In the genomic region with DNA sequence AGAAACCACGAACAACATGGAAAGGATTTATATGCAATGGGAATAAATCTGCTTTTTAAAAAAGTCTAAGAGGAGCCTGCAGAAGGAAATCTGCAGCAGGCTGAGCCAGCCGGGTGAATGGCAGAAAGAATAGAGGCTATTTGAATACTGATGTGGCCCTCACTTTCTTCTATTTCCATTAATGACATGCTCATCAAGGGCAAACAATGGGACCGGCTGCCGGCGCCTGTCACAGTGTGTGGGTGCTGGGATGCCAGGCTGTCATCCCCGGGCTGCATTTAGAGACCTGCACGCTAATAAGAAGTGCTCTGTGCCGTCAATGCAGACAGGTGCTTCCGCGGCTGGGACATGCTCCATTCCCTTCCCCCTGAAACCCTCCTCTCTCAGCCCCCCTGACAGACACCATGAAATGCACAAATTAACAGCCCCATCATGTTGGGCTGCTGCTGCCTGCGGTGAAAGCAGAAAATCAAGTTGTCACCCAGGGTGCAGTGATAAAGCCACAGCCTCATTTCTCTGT, we compare ENCODE assay signal across 13 cellular contexts.
DNase-seq lines count a peak whose midpoint lies in the region; ATAC-seq and TF ChIP-seq lines count a peak whose summit lies in the region.
"Had no signal": no experiment of that assay in that cellular context is flagged by ENCODE, and none has a peak within 500 bp of the region (broad histone marks: within the 10 kb centered on the region; RNA-seq: fewer than 3 reads in every experiment).

No MANE protein-coding gene starts in this region.

- peak; percentile 87 for DNase-seq in Ammon's horn (ENCODE audit: low spot score)
- peak; percentile 77 for DNase-seq in NCI-H1436 treated with DMSO at 0.1 percent for 48 hours (lab: John Stamatoyannopoulos, UW)
- DNase-seq in amygdala (lab: John Stamatoyannopoulos, UW) = peak in 49 of 56 donors; percentile 28 to 85 (median 64)
- DNase-seq in middle frontal gyrus (ENCODE audit: extremely low spot score, low spot score) = peak; percentile 52
- no peak for DNase-seq in GM10266 (ENCODE audit: extremely low spot score)
- no peak for DNase-seq in glutamatergic neuron
- DNase-seq in cerebellar cortex (ENCODE audit: low spot score) = no peak
- DNase-seq in activated naive CD4-positive, alpha-beta T cell treated with anti-CD3 and anti-CD28 coated beads, Interleukin-2, amount 50 U/mL, for 72 hours (ENCODE audit: low spot score in 2 of 2) = no peak
- DNase-seq: activated naive CD4-positive, alpha-beta T cell treated with anti-CD3 and anti-CD28 coated beads for 36 hours; foreskin fibroblast; mammary epithelial cell; NCI-H1694; stimulated activated naive CD8-positive, alpha-beta T cell treated with anti-CD3 and anti-CD28 coated beads, Interleukin-15, Interleukin-2, amounts not matched to agents 100 U/mL and 50 U/mL, for 24 hours had no signal

- no peak for TF ChIP-seq CTCF in GM10266 (IDR thresholded peaks at IDR 0.05; ENCODE audit: control insufficient read depth, insufficient read depth, low read depth, missing control alignments)
- no peak for TF ChIP-seq CTCF in glutamatergic neuron (IDR thresholded peaks at IDR 0.05; ENCODE audit: partially characterized antibody, unreplicated experiment)

- H3K27ac Mint-ChIP-seq in glutamatergic neuron (ENCODE audit: unreplicated experiment) = no peak overlapping the region
- H3K27ac Mint-ChIP-seq in activated naive CD4-positive, alpha-beta T cell treated with anti-CD3 and anti-CD28 coated beads, Interleukin-2, amount 50 U/mL, for 72 hours = no peak overlapping the region
- H3K27ac Mint-ChIP-seq: activated naive CD4-positive, alpha-beta T cell treated with anti-CD3 and anti-CD28 coated beads for 36 hours had no signal

- peaks cover 2% of the 10 kb centered on the region for H3K9me3 Mint-ChIP-seq in glutamatergic neuron (ENCODE audit: unreplicated experiment)
- H3K9me3 Mint-ChIP-seq in activated naive CD4-positive, alpha-beta T cell treated with anti-CD3 and anti-CD28 coated beads, Interleukin-2, amount 50 U/mL, for 72 hours = no peaks in the 10 kb centered on the region
- H3K9me3 Mint-ChIP-seq: activated naive CD4-positive, alpha-beta T cell treated with anti-CD3 and anti-CD28 coated beads for 36 hours had no signal

- no peak for ATAC-seq in activated naive CD4-positive, alpha-beta T cell treated with anti-CD3 and anti-CD28 coated beads, Interleukin-2, amount 50 U/mL, for 72 hours
- ATAC-seq: stimulated activated naive CD8-positive, alpha-beta T cell treated with anti-CD3 and anti-CD28 coated beads, Interleukin-15, Interleukin-2, amounts not matched to agents 100 U/mL and 50 U/mL, for 24 hours had no signal

- H3K27me3 Mint-ChIP-seq in glutamatergic neuron (ENCODE audit: unreplicated experiment) = peaks cover 6% of the 10 kb centered on the region

- H3K4me3 Mint-ChIP-seq in glutamatergic neuron (ENCODE audit: unreplicated experiment) = no peak overlapping the region
- H3K4me3 Mint-ChIP-seq: activated naive CD4-positive, alpha-beta T cell treated with anti-CD3 and anti-CD28 coated beads for 36 hours had no signal

- H3K36me3 Mint-ChIP-seq in glutamatergic neuron (ENCODE audit: unreplicated experiment) = no peaks in the 10 kb centered on the region
- no peaks in the 10 kb centered on the region for H3K36me3 Mint-ChIP-seq in activated naive CD4-positive, alpha-beta T cell treated with anti-CD3 and anti-CD28 coated beads, Interleukin-2, amount 50 U/mL, for 72 hours

- H3K4me1 Mint-ChIP-seq in glutamatergic neuron (ENCODE audit: low read depth, unreplicated experiment) = peaks cover 31% of the 10 kb centered on the region

Comparison
In these comparisons a context has a peak if more than half of its experiments do, and no peak if none do; other contexts are left out.
1. DNase-seq: peak in Ammon's horn (single experiment), NCI-H1436 treated with DMSO at 0.1 percent for 48 hours (single experiment), amygdala (49 of 56) and middle frontal gyrus (single experiment); none in GM10266 (single experiment), glutamatergic neuron (single experiment), cerebellar cortex (single experiment) and activated naive CD4-positive, alpha-beta T cell treated with anti-CD3 and anti-CD28 coated beads, Interleukin-2, amount 50 U/mL, for 72 hours (0 of 2).